23 cellular contexts compared by ENCODE assay signal in the genomic region with DNA sequence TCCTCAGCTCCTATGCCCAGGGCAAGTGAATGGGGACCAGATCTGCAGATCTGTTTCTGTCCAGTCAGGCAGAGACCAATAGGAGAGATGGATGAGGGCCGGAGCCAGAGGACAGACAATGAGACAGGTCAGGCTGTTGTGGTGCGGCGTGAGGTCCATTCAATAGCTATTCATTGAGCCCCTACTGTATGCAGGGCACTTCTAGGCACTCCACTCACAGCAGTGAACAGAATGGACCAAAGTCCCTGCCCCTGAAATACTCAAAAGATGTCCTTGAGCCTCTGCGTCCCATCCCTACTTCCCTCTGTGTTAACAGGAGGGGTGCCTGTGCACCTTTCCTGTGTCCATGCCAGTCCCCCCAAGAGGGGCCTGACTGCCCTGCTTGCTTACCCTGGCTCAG. TPM values are rescaled to one million over a fixed set of nuclear protein-coding genes. Genes with fewer than 3 reads are reported as not detected.
DNase-seq lines count a peak whose midpoint lies in the region; ATAC-seq and TF ChIP-seq lines count a peak whose summit lies in the region.
"Had no signal": no experiment of that assay in that cellular context is flagged by ENCODE, and none has a peak within 500 bp of the region (broad histone marks: within the 10 kb centered on the region; RNA-seq: fewer than 3 reads in every experiment).

No MANE protein-coding gene starts in this region.

- DNase-seq in SK-N-SH = peak; percentile 21
- peak; percentile 51 for DNase-seq in natural killer cell treated with Interleukin-12 subunit alpha and Interleukin-12 subunit beta and Interleukin-15 and Interleukin-18, amount 100 ng/mL, for 72 hours (ENCODE audit: low spot score)
- no peak for DNase-seq in natural killer cell
- peak; percentile 22 for DNase-seq in osteoblast (ENCODE audit: insufficient read length, low spot score, missing footprints)
- DNase-seq in endothelial cell (ENCODE audit: low spot score) = no peak
- DNase-seq in activated T-cell treated with anti-CD3 and anti-CD28 coated beads, Interleukin-2, amount 50 U/mL, for 72 hours = no peak
- no peak for DNase-seq in activated gamma-delta T cell treated with Interleukin-2 at 50 U/mL for 16 hours
- DNase-seq: AML-193; Caco-2; CD4-positive, alpha-beta T cell; DMS153; DMS79; GDM1; H7; HFFc6 had no signal

- H3K27ac Mint-ChIP-seq in natural killer cell treated with Interleukin-12 subunit alpha and Interleukin-12 subunit beta and Interleukin-15 and Interleukin-18, amount 100 ng/mL, for 72 hours = no peak overlapping the region
- no peak overlapping the region for H3K27ac Mint-ChIP-seq in natural killer cell
- no peak overlapping the region for H3K27ac Mint-ChIP-seq in endothelial cell (ENCODE audit: unreplicated experiment)
- H3K27ac Mint-ChIP-seq in activated T-cell treated with anti-CD3 and anti-CD28 coated beads, Interleukin-2, amount 50 U/mL, for 72 hours = no peak overlapping the region
- H3K27ac Mint-ChIP-seq: CD4-positive, alpha-beta T cell; GM23338; HFFc6 had no signal

- TF ChIP-seq CTCF in SK-N-SH (IDR thresholded peaks at IDR 0.05) (no peak), natural killer cell (IDR thresholded peaks at IDR 0.05) (no peak), osteoblast (IDR thresholded peaks at IDR 0.05; ENCODE audit: extremely low read depth, low read depth, low read length) (no peak), endothelial cell (IDR thresholded peaks at IDR 0.05; ENCODE audit: unreplicated experiment) (no peak)

- ATAC-seq in SK-N-SH treated with all-trans-retinoic acid at 6 μM for 48 hours (no peak), natural killer cell (no peak)
- ATAC-seq in natural killer cell treated with Interleukin-12 subunit alpha and Interleukin-12 subunit beta and Interleukin-15 and Interleukin-18, amount 100 ng/mL, for 72 hours = no peak
- no peak for ATAC-seq in activated T-cell treated with anti-CD3 and anti-CD28 coated beads, Interleukin-2, amount 50 U/mL, for 72 hours (replicated peaks in 1 of 2)
- ATAC-seq: GM23338, HCT116 had no signal

- H3K27me3 Mint-ChIP-seq in natural killer cell treated with Interleukin-12 subunit alpha and Interleukin-12 subunit beta and Interleukin-15 and Interleukin-18, amount 100 ng/mL, for 72 hours = peaks cover 0 to 2% of the 10 kb centered on the region in 2 donors
- H3K27me3 Mint-ChIP-seq in natural killer cell (ENCODE audit: low read depth in 2 of 2) (peaks cover 0 to 2% of the 10 kb centered on the region in 2 donors), endothelial cell (ENCODE audit: unreplicated experiment) (peaks cover 2% of the 10 kb centered on the region)
- H3K27me3 Mint-ChIP-seq in activated T-cell treated with anti-CD3 and anti-CD28 coated beads, Interleukin-2, amount 50 U/mL, for 72 hours (ENCODE audit: low read depth) = no peaks in the 10 kb centered on the region
- H3K27me3 Mint-ChIP-seq: CD4-positive, alpha-beta T cell had no signal

- no peaks in the 10 kb centered on the region for H3K36me3 Mint-ChIP-seq in natural killer cell treated with Interleukin-12 subunit alpha and Interleukin-12 subunit beta and Interleukin-15 and Interleukin-18, amount 100 ng/mL, for 72 hours
- H3K36me3 Mint-ChIP-seq in natural killer cell = no peaks in the 10 kb centered on the region
- no peaks in the 10 kb centered on the region for H3K36me3 Mint-ChIP-seq in endothelial cell (ENCODE audit: low read depth, unreplicated experiment)
- no peaks in the 10 kb centered on the region for H3K36me3 Mint-ChIP-seq in activated T-cell treated with anti-CD3 and anti-CD28 coated beads, Interleukin-2, amount 50 U/mL, for 72 hours (ENCODE audit: insufficient read depth in 2 of 2)

- no peak for TF ChIP-seq RAD21 in SK-N-SH (IDR thresholded peaks at IDR 0.05; ENCODE audit: low read length)

- WGBS in SK-N-SH (ENCODE audit: low lambda C conversion rate) = 97% methylated on average over 4 of the region's 4 CpGs

- H3K9ac ChIP-seq in SK-N-SH = no peak overlapping the region

- H3K79me2 ChIP-seq in SK-N-SH (ENCODE audit: insufficient read depth) = no peaks in the 10 kb centered on the region
- no peaks in the 10 kb centered on the region for H3K79me2 ChIP-seq in osteoblast (ENCODE audit: insufficient read depth, low read length)

- H2AFZ ChIP-seq in SK-N-SH (ENCODE audit: low read depth) (no peak overlapping the region), osteoblast (ENCODE audit: low read length) (no peak overlapping the region)

- TF ChIP-seq EP300 in SK-N-SH (IDR thresholded peaks at IDR 0.05; ENCODE audit: borderline replicate concordance in 1 of 2, low read depth in 1 of 2, low read length in 1 of 2) = no peak

- no peak overlapping the region for H3K4me3 Mint-ChIP-seq in natural killer cell treated with Interleukin-12 subunit alpha and Interleukin-12 subunit beta and Interleukin-15 and Interleukin-18, amount 100 ng/mL, for 72 hours
- H3K4me3 Mint-ChIP-seq in natural killer cell (no peak overlapping the region), endothelial cell (ENCODE audit: unreplicated experiment) (no peak overlapping the region)
- no peak overlapping the region for H3K4me3 Mint-ChIP-seq in activated T-cell treated with anti-CD3 and anti-CD28 coated beads, Interleukin-2, amount 50 U/mL, for 72 hours
- H3K4me3 Mint-ChIP-seq: GM23338, HFFc6 had no signal

- intact Hi-C loops in natural killer cell (cut with micrococcal nuclease) = no loop called here

- no peaks in the 10 kb centered on the region for H3F3A ChIP-seq in SK-N-SH (replicated peaks; ENCODE audit: insufficient read depth)

- H3K9me3 Mint-ChIP-seq in natural killer cell treated with Interleukin-12 subunit alpha and Interleukin-12 subunit beta and Interleukin-15 and Interleukin-18, amount 100 ng/mL, for 72 hours = no peaks in the 10 kb centered on the region
- H3K9me3 Mint-ChIP-seq in natural killer cell = no peaks in the 10 kb centered on the region
- H3K9me3 Mint-ChIP-seq in endothelial cell (ENCODE audit: unreplicated experiment) = no peaks in the 10 kb centered on the region
- no peaks in the 10 kb centered on the region for H3K9me3 Mint-ChIP-seq in activated T-cell treated with anti-CD3 and anti-CD28 coated beads, Interleukin-2, amount 50 U/mL, for 72 hours
- H3K9me3 Mint-ChIP-seq: CD4-positive, alpha-beta T cell; GM23338; HFFc6 had no signal

- CTCF ChIA-PET in SK-N-SH (lab: Yijun Ruan, JAX) = interaction anchor here (1.2 to 7.0 kb wide), 8 partner anchors 11 to 216 kb away, joined by 4 to 127 read pairs (median 26); a partner anchor contains a TSS

- POLR2A ChIA-PET in SK-N-SH (lab: Yijun Ruan, JAX) = no interaction called here

- H3K36me3 ChIP-seq in SK-N-SH (replicated peaks in 1 of 2; ENCODE audit: control insufficient read depth in 1 of 2, insufficient read depth in 2 of 2, low read length in 1 of 2) (no peaks in the 10 kb centered on the region), osteoblast (ENCODE audit: insufficient read depth, low read length) (no peaks in the 10 kb centered on the region)

- H3K27ac ChIP-seq in SK-N-SH (ENCODE audit: low read depth in 2 of 2, low read length in 1 of 2) (no peak overlapping the region), osteoblast (ENCODE audit: low read depth, low read length) (no peak overlapping the region)
- H3K27ac ChIP-seq: 22Rv1, A549, C4-2B had no signal

- no peaks in the 10 kb centered on the region for H3K27me3 ChIP-seq in SK-N-SH (ENCODE audit: insufficient read depth)
- peaks cover 9% of the 10 kb centered on the region for H3K27me3 ChIP-seq in osteoblast (ENCODE audit: insufficient read depth, low read length)

- H4K20me1 ChIP-seq in SK-N-SH (ENCODE audit: insufficient read depth) (no peaks in the 10 kb centered on the region), osteoblast (ENCODE audit: insufficient read depth, low read length) (no peaks in the 10 kb centered on the region)

- H3K4me1 Mint-ChIP-seq in natural killer cell treated with Interleukin-12 subunit alpha and Interleukin-12 subunit beta and Interleukin-15 and Interleukin-18, amount 100 ng/mL, for 72 hours (ENCODE audit: low read depth in 2 of 2) = peaks cover 28 to 35% of the 10 kb centered on the region in 2 donors
- peaks cover 41 to 44% of the 10 kb centered on the region in 2 donors for H3K4me1 Mint-ChIP-seq in natural killer cell
- H3K4me1 Mint-ChIP-seq in endothelial cell (ENCODE audit: unreplicated experiment) = peaks cover 2% of the 10 kb centered on the region
- H3K4me1 Mint-ChIP-seq in activated T-cell treated with anti-CD3 and anti-CD28 coated beads, Interleukin-2, amount 50 U/mL, for 72 hours (ENCODE audit: low read depth) = peaks cover 16% of the 10 kb centered on the region

- no peaks in the 10 kb centered on the region for H3K9me2 ChIP-seq in SK-N-SH

- H3K4me3 ChIP-seq in SK-N-SH (ENCODE audit: low read depth in 2 of 2, low read length in 1 of 2) (no peak overlapping the region), osteoblast (ENCODE audit: insufficient read depth, low read length) (no peak overlapping the region)
- H3K4me3 ChIP-seq: A549, GM23338 had no signal

- H3K4me1 ChIP-seq in SK-N-SH (ENCODE audit: control insufficient read depth in 1 of 2, insufficient read depth in 2 of 2, low read depth in 1 of 2, low read length in 1 of 2) (peaks cover 0 to 5% of the 10 kb centered on the region in 2 experiments; a peak in 1 of 4 replicates), osteoblast (ENCODE audit: insufficient read depth, low read length) (no peaks in the 10 kb centered on the region)
- H3K4me1 ChIP-seq: A549 had no signal

- H3K4me2 ChIP-seq in SK-N-SH (no peak overlapping the region), osteoblast (ENCODE audit: insufficient read depth, low read length) (no peak overlapping the region)
- H3K4me2 ChIP-seq: A549, GM23338 had no signal

- no peaks in the 10 kb centered on the region for H3K9me3 ChIP-seq in SK-N-SH
- no peaks in the 10 kb centered on the region for H3K9me3 ChIP-seq in osteoblast (ENCODE audit: low read depth, low read length)
- H3K9me3 ChIP-seq: A549, Caco-2 had no signal

RNA-seq across cellular contexts. Expression of a gene that starts 8.5 kb away (rescaled TPM):
- not detected in 2 replicates for polyA plus RNA-seq in SK-N-SH (2012; rRNA removed)
- not detected in 2 replicates for polyA plus RNA-seq in SK-N-SH (2012; cell fraction: cytosol; rRNA removed)
- not detected in 2 replicates for polyA plus RNA-seq in SK-N-SH (2012; cell fraction: nucleus; rRNA removed)
- not detected for total RNA-seq in natural killer cell treated with Interleukin-12 subunit alpha and Interleukin-12 subunit beta and Interleukin-15 and Interleukin-18, amount 100 ng/mL, for 72 hours
- total RNA-seq in natural killer cell (not detected), osteoblast (not detected in 2 replicates), endothelial cell (ENCODE audit: unreplicated experiment) (not detected)
- not detected for total RNA-seq in activated T-cell treated with anti-CD3 and anti-CD28 coated beads, Interleukin-2, amount 50 U/mL, for 72 hours
- total RNA-seq: Caco-2; CD4-positive, alpha-beta T cell; Daoy; HFFc6 had no signal
- polyA plus RNA-seq: A549, BJ had no signal

RNA-seq across cellular contexts. Expression of a gene that starts 24.4 kb away (rescaled TPM):
- polyA plus RNA-seq in SK-N-SH (2012; rRNA removed) = 5.2 and 7.1 TPM in 2 replicates
- 3.6 and 6.1 TPM in 2 replicates for polyA plus RNA-seq in SK-N-SH (2012; cell fraction: cytosol; rRNA removed)
- 16.1 and 20.1 TPM in 2 replicates for polyA plus RNA-seq in SK-N-SH (2012; cell fraction: nucleus; rRNA removed)
- under 1 TPM; 0.24 to 0.25 TPM for total RNA-seq in natural killer cell treated with Interleukin-12 subunit alpha and Interleukin-12 subunit beta and Interleukin-15 and Interleukin-18, amount 100 ng/mL, for 72 hours
- total RNA-seq in natural killer cell (under 1 TPM in 1 of 3 donors, not detected in 2; 0.39 TPM), osteoblast (10.9 and 11.2 TPM in 2 replicates), endothelial cell (ENCODE audit: unreplicated experiment) (6.3 TPM)
- total RNA-seq in activated T-cell treated with anti-CD3 and anti-CD28 coated beads, Interleukin-2, amount 50 U/mL, for 72 hours = 1 to 10 TPM; 1.7 to 1.9 TPM

RNA-seq across cellular contexts. Expression of a gene that starts 53.0 kb away (rescaled TPM):
- 2,393 and 3,548 TPM in 2 replicates for polyA plus RNA-seq in SK-N-SH (2012; rRNA removed)
- 2,837 and 3,167 TPM in 2 replicates for polyA plus RNA-seq in SK-N-SH (2012; cell fraction: cytosol; rRNA removed)
- polyA plus RNA-seq in SK-N-SH (2012; cell fraction: nucleus; rRNA removed) = 1,325 and 1,532 TPM in 2 replicates
- total RNA-seq in natural killer cell treated with Interleukin-12 subunit alpha and Interleukin-12 subunit beta and Interleukin-15 and Interleukin-18, amount 100 ng/mL, for 72 hours = 1,000 to 10,000 TPM in 1 of 2 donors, 100 to 1,000 TPM in 1; 874 to 1,110 TPM
- 100 to 1,000 TPM; 723 to 943 (median 942) TPM for total RNA-seq in natural killer cell
- total RNA-seq in osteoblast = 1,373 and 1,488 TPM in 2 replicates
- 1,320 TPM for total RNA-seq in endothelial cell (ENCODE audit: unreplicated experiment)
- total RNA-seq in activated T-cell treated with anti-CD3 and anti-CD28 coated beads, Interleukin-2, amount 50 U/mL, for 72 hours = 1,000 to 10,000 TPM; 2,353 to 2,363 TPM

Comparison
In these comparisons a context has a peak if more than half of its experiments do, and no peak if none do; other contexts are left out.
1. DNase-seq: peak in SK-N-SH (single experiment), natural killer cell treated with Interleukin-12 subunit alpha and Interleukin-12 subunit beta and Interleukin-15 and Interleukin-18, amount 100 ng/mL, for 72 hours (single experiment) and osteoblast (single experiment); none in natural killer cell (single experiment), endothelial cell (single experiment), activated T-cell treated with anti-CD3 and anti-CD28 coated beads, Interleukin-2, amount 50 U/mL, for 72 hours (0 of 2) and activated gamma-delta T cell treated with Interleukin-2 at 50 U/mL for 16 hours (single experiment).